Comparison of ENCODE assay signal across 9 cellular contexts in genomic region chr1:20255666-20256065, GRCh38. TPM values are rescaled to one million over a fixed set of nuclear protein-coding genes. Genes with fewer than 3 reads are reported as not detected.
A peak's percentile ranks its signal among the peaks of the same experiment; 100 is the strongest.
DNase-seq lines count a peak whose midpoint lies in the region; ATAC-seq, FAIRE-seq and TF ChIP-seq lines count a peak whose summit lies in the region.
"Had no signal": no experiment of that assay in that cellular context is flagged by ENCODE, and none has a peak within 500 bp of the region (broad histone marks: within the 10 kb centered on the region; RNA-seq: fewer than 3 reads in every experiment).

No MANE protein-coding gene starts in this region.

- WGBS in tibial nerve, 2 donors = 37 to 63% methylated on average over 7 of the region's 7 CpGs

- DNase-seq in AG09309 (ENCODE audit: low read depth) (peak; percentile 13), H54 (ENCODE audit: insufficient read length, low spot score) (peak; percentile 43), RWPE2 (ENCODE audit: low spot score) (no peak), foreskin melanocyte (peak; percentile 60), tibial nerve (ENCODE audit: low spot score in 2 of 2) (no peak), WERI-Rb-1 (no peak), OCI-M2 (lab: John Stamatoyannopoulos, UW; ENCODE audit: unreplicated experiment) (no peak)

- H3K4me1 ChIP-seq in RWPE2 (ENCODE audit: insufficient read depth, poor library complexity, severe bottlenecking) (peaks cover 3% of the 10 kb centered on the region), tibial nerve (no peaks in the 10 kb centered on the region)

- H3K4me3 ChIP-seq in AG09309 (ENCODE audit: control insufficient read depth, low read depth, low read length) (no peak overlapping the region), RWPE2 (ENCODE audit: severe bottlenecking) (no peak overlapping the region), tibial nerve (no peak overlapping the region), WERI-Rb-1 (ENCODE audit: low read depth, low read length) (no peak overlapping the region)

- FAIRE-seq in H54 (lab: Jason Lieb, UNC) = peak; percentile 65

- H3K27me3 ChIP-seq in RWPE2 (ENCODE audit: insufficient read depth, poor library complexity, severe bottlenecking) (no peaks in the 10 kb centered on the region), tibial nerve (peaks cover 0 to 7% of the 10 kb centered on the region in 2 donors), WERI-Rb-1 (ENCODE audit: insufficient read depth, low read depth, severe bottlenecking) (peaks cover 3% of the 10 kb centered on the region)

- no peak for TF ChIP-seq POLR2A in H54 (IDR thresholded peaks at IDR 0.05; ENCODE audit: low read depth, low read length)
- TF ChIP-seq POLR2A in tibial nerve (IDR thresholded peaks at IDR 0.05) = no peak

- TF ChIP-seq CTCF in AG09309 (IDR thresholded peaks at IDR 0.05; ENCODE audit: control insufficient read depth, insufficient read depth, low read depth, low read length, missing control alignments) (no peak), RWPE2 (IDR thresholded peaks at IDR 0.05; ENCODE audit: poor library complexity, severe bottlenecking) (no peak), tibial nerve (IDR thresholded peaks at IDR 0.05) (no peak), WERI-Rb-1 (IDR thresholded peaks at IDR 0.05; ENCODE audit: low read depth, low read length) (no peak)

- no peak overlapping the region for H3K27ac ChIP-seq in RWPE2 (ENCODE audit: poor library complexity, severe bottlenecking)
- H3K27ac ChIP-seq in tibial nerve = no peak overlapping the region
- no peak overlapping the region for H3K27ac ChIP-seq in WERI-Rb-1

- ATAC-seq in RWPE2 (ENCODE audit: low read depth) (peak; percentile 79), HG03565 (IDR thresholded peaks at IDR 0.05; ENCODE audit: unreplicated experiment) (no peak)

- H3K9me3 ChIP-seq in RWPE2 (ENCODE audit: severe bottlenecking) (no peaks in the 10 kb centered on the region), tibial nerve (peaks cover 0 to 6% (median 0%) of the 10 kb centered on the region in 4 donors), WERI-Rb-1 (ENCODE audit: severe bottlenecking) (no peaks in the 10 kb centered on the region)

- H3K36me3 ChIP-seq in RWPE2 (ENCODE audit: low read depth) (no peaks in the 10 kb centered on the region), tibial nerve (no peaks in the 10 kb centered on the region), WERI-Rb-1 (no peaks in the 10 kb centered on the region)

- TF ChIP-seq EP300 in tibial nerve (IDR thresholded peaks at IDR 0.05) = no peak

RNA-seq across cellular contexts. Expression of gene VWA5B1, which starts 35.0 kb away (rescaled TPM):
- not detected for total RNA-seq in tibial nerve
- total RNA-seq: T-helper 1 cell treated with Interleukin-12 subunit alpha and Interleukin-12 subunit beta and Interleukin-4 antibody, amounts not matched to agents 30 ng/mL and 1 ng/mL, for 36 hours had no signal

Comparison
In these comparisons a context has a peak if more than half of its experiments do, and no peak if none do; other contexts are left out.
1. DNase-seq: peak in AG09309 (single experiment), H54 (single experiment) and foreskin melanocyte (single experiment); none in RWPE2 (single experiment), tibial nerve (0 of 2), WERI-Rb-1 (single experiment) and OCI-M2 (single experiment).